ENCODE assay signal across 27 cellular contexts in genomic region chr1:41852091-41852490, GRCh38.
"Had no signal": no experiment of that assay in that cellular context is flagged by ENCODE, and none has a peak within 500 bp of the region (broad histone marks: within the 10 kb centered on the region; RNA-seq: fewer than 3 reads in every experiment).

No MANE protein-coding gene starts in this region.

- FAIRE-seq: TTC549 had no signal

- H3K4me3 Mint-ChIP-seq: activated CD4-positive, alpha-beta memory T cell treated with anti-CD3 and anti-CD28 coated beads for 36 hours; activated T-cell treated with anti-CD3 and anti-CD28 coated beads, Interleukin-2, amount 50 U/mL, for 24 hours; central memory CD8-positive, alpha-beta T cell; dendritic cell treated with granulocyte-macrophage colony-stimulating factor and Interleukin-4, amounts not matched to agents 40 ng/mL and 50 ng/mL, for 4 days; endodermal cell; stimulated activated effector memory CD8-positive, alpha-beta T cell treated with anti-CD3 and anti-CD28 coated beads, Interleukin-12 subunit alpha, Interleukin-12 subunit beta, amount 100 ng/mL, for 72 hours; stimulated activated naive CD8-positive, alpha-beta T cell treated with anti-CD3 and anti-CD28 coated beads, Interleukin-15, amount 100 ng/mL, for 72 hours; T-helper 1 cell treated with Interleukin-12 subunit alpha and Interleukin-12 subunit beta and Interleukin-4 antibody, amounts not matched to agents 30 μg/mL and 1 μg/mL, for 36 hours had no signal

- H3K4me1 ChIP-seq: right lobe of liver had no signal

- H3K9me3 ChIP-seq: breast epithelium, esophagus squamous epithelium, heart right ventricle, lower lobe of right lung, mucosa of descending colon, neutrophil, right lobe of liver, upper lobe of left lung had no signal

- H3K27me3 Mint-ChIP-seq: activated CD4-positive, alpha-beta memory T cell treated with anti-CD3 and anti-CD28 coated beads for 36 hours; activated T-cell treated with anti-CD3 and anti-CD28 coated beads, Interleukin-2, amount 50 U/mL, for 24 hours; central memory CD8-positive, alpha-beta T cell; stimulated activated naive CD8-positive, alpha-beta T cell treated with anti-CD3 and anti-CD28 coated beads, Interleukin-15, amount 100 ng/mL, for 72 hours had no signal

- H3K36me3 ChIP-seq: breast epithelium, esophagus squamous epithelium, heart right ventricle, lower lobe of right lung, neutrophil, right lobe of liver, upper lobe of left lung had no signal

- H3K9me3 Mint-ChIP-seq: central memory CD8-positive, alpha-beta T cell; endodermal cell; stimulated activated effector memory CD8-positive, alpha-beta T cell treated with anti-CD3 and anti-CD28 coated beads, Interleukin-12 subunit alpha, Interleukin-12 subunit beta, amount 100 ng/mL, for 72 hours had no signal

- H3K27ac Mint-ChIP-seq: activated CD4-positive, alpha-beta memory T cell treated with anti-CD3 and anti-CD28 coated beads for 36 hours; activated T-cell treated with anti-CD3 and anti-CD28 coated beads, Interleukin-2, amount 50 U/mL, for 24 hours; dendritic cell treated with granulocyte-macrophage colony-stimulating factor and Interleukin-4, amounts not matched to agents 40 ng/mL and 50 ng/mL, for 4 days; endodermal cell; nephron progenitor cell; progenitor cell of endocrine pancreas; stimulated activated effector memory CD8-positive, alpha-beta T cell treated with anti-CD3 and anti-CD28 coated beads, Interleukin-12 subunit alpha, Interleukin-12 subunit beta, amount 100 ng/mL, for 72 hours; stimulated activated naive CD8-positive, alpha-beta T cell treated with anti-CD3 and anti-CD28 coated beads, Interleukin-15, amount 100 ng/mL, for 72 hours; T-helper 1 cell treated with Interleukin-12 subunit alpha and Interleukin-12 subunit beta and Interleukin-4 antibody, amounts not matched to agents 30 μg/mL and 1 μg/mL, for 36 hours had no signal

- H3K27ac ChIP-seq: esophagus squamous epithelium, lower lobe of right lung, neutrophil, right lobe of liver, upper lobe of left lung, VCaP had no signal

- ATAC-seq: left lobe of liver; mucosa of descending colon; stimulated activated effector memory CD8-positive, alpha-beta T cell treated with anti-CD3 and anti-CD28 coated beads, Interleukin-12 subunit alpha, Interleukin-12 subunit beta, amount 100 ng/mL, for 72 hours; stimulated activated naive CD8-positive, alpha-beta T cell treated with anti-CD3 and anti-CD28 coated beads, Interleukin-15, amount 100 ng/mL, for 72 hours had no signal

- H3K27me3 ChIP-seq: breast epithelium, esophagus squamous epithelium, heart right ventricle, neutrophil, right lobe of liver, upper lobe of left lung had no signal

- H3K4me3 ChIP-seq: breast epithelium, esophagus squamous epithelium, heart right ventricle, lower lobe of right lung, mucosa of descending colon, right lobe of liver, upper lobe of left lung had no signal

- DNase-seq: activated CD4-positive, alpha-beta T cell treated with anti-CD3 and anti-CD28 coated beads for 4 hours; activated CD8-positive, alpha-beta memory T cell treated with anti-CD3 and anti-CD28 coated beads, Interleukin-2, amount 50 U/mL, for 48 hours; activated gamma-delta T cell; activated naive CD4-positive, alpha-beta T cell treated with anti-CD3 and anti-CD28 coated beads, Interleukin-2, amount 50 U/mL, for 16 hours; activated T-cell treated with anti-CD3 and anti-CD28 coated beads, Interleukin-2, amount 50 U/mL, for 24 hours; endodermal cell; esophagus squamous epithelium; heart right ventricle; lower lobe of right lung; mucosa of descending colon; nephron progenitor cell; right lobe of liver; stimulated activated CD4-positive, alpha-beta T cell treated with anti-CD3 and anti-CD28 coated beads, Interleukin-4, amount 100 ng/mL, for 24 hours; stimulated activated naive CD8-positive, alpha-beta T cell treated with anti-CD3 and anti-CD28 coated beads, Interleukin-15, amount 100 ng/mL, for 72 hours; T-helper 9 cell had no signal
